Comparison of ENCODE assay signal across 9 cellular contexts in the genomic region with DNA sequence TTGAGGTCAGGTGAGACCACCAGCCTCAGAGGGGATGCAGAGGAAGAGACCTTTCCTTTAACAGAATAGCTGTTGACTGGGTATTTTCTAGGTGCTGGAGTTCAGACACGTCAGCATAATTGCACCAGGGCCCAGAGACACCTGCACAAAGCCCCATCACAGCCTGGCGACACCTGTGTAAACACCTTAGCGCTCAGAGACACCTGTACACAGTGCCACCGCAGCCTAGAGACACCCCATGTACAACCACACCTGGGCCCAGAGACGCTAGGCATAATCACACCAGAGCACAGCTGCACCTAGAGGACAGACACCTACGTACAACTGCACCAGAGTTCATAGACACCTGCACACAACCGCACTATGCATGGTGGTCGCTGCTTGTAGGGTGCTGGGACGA. TPM values are rescaled to one million over a fixed set of nuclear protein-coding genes. Genes with fewer than 3 reads are reported as not detected.
DNase-seq lines count a peak whose midpoint lies in the region; ATAC-seq and TF ChIP-seq lines count a peak whose summit lies in the region.
"Had no signal": no experiment of that assay in that cellular context is flagged by ENCODE, and none has a peak within 500 bp of the region (broad histone marks: within the 10 kb centered on the region; RNA-seq: fewer than 3 reads in every experiment).

No MANE protein-coding gene starts in this region.

- no peak overlapping the region for H3K27ac Mint-ChIP-seq in activated naive CD4-positive, alpha-beta T cell treated with anti-CD3 and anti-CD28 coated beads for 36 hours
- no peak overlapping the region for H3K27ac Mint-ChIP-seq in stimulated activated memory B cell treated with anti-CD40 and anti-IgM and Interleukin-4, amounts not matched to agents 10 μg/mL and 1 μg/mL and 100 μg/mL, for 72 hours

- H3K27me3 Mint-ChIP-seq in activated naive CD4-positive, alpha-beta T cell treated with anti-CD3 and anti-CD28 coated beads for 36 hours (ENCODE audit: low read depth) = no peaks in the 10 kb centered on the region
- no peaks in the 10 kb centered on the region for H3K27me3 Mint-ChIP-seq in stimulated activated memory B cell treated with anti-CD40 and anti-IgM and Interleukin-4, amounts not matched to agents 10 μg/mL and 1 μg/mL and 100 μg/mL, for 72 hours

- no TSS peak for BruUV-seq in PC-3 (replicated peaks; lab: Mats Ljungman, UMichigan)

- H3K36me3 ChIP-seq in PC-3 (ENCODE audit: low read depth, low read length) = peaks cover 49% of the 10 kb centered on the region

- H3K79me2 ChIP-seq in PC-3 (ENCODE audit: low read length) = peaks cover 77% of the 10 kb centered on the region

- H3F3A ChIP-seq in PC-3 (ENCODE audit: low read length, unreplicated experiment) = no peaks in the 10 kb centered on the region

- no peak for ATAC-seq in PC-3
- ATAC-seq in stimulated activated memory B cell treated with anti-CD40 and anti-IgM and Interleukin-4, amounts not matched to agents 10 μg/mL and 1 μg/mL and 100 μg/mL, for 72 hours = no peak
- ATAC-seq in GM19452 (IDR thresholded peaks at IDR 0.05; ENCODE audit: unreplicated experiment) = no peak

- POLR2A ChIA-PET in PC-3 (lab: Charles Lee; ENCODE audit: unreplicated experiment) = no interaction called here

- H3K4me3 Mint-ChIP-seq in activated naive CD4-positive, alpha-beta T cell treated with anti-CD3 and anti-CD28 coated beads for 36 hours = peak overlapping the region; percentile 87
- peak overlapping the region; percentile 83 for H3K4me3 Mint-ChIP-seq in stimulated activated memory B cell treated with anti-CD40 and anti-IgM and Interleukin-4, amounts not matched to agents 10 μg/mL and 1 μg/mL and 100 μg/mL, for 72 hours

- peak overlapping the region; percentile 99 for H3K9ac ChIP-seq in PC-3 (ENCODE audit: low read length)

- intact Hi-C loops in activated naive CD4-positive, alpha-beta T cell treated with anti-CD3 and anti-CD28 coated beads for 36 hours (cut with micrococcal nuclease) = loop anchor here (2.0 to 5.0 kb wide), 3 partner anchors 201 to 441 kb away; a partner anchor contains a TSS
- intact Hi-C loops in PC-3 (cut with micrococcal nuclease) = no loop called here

- no peak for DNase-seq in activated naive CD4-positive, alpha-beta T cell treated with anti-CD3 and anti-CD28 coated beads for 36 hours
- no peak for DNase-seq in activated naive CD4-positive, alpha-beta T cell treated with anti-CD3 and anti-CD28 coated beads, Interleukin-2, amount 50 U/mL, for 16 hours
- no peak for DNase-seq in PC-3
- DNase-seq in epithelial cell of esophagus (ENCODE audit: low read depth) = no peak
- no peak for DNase-seq in stimulated activated CD4-positive, alpha-beta T cell treated with anti-CD3 and anti-CD28 coated beads, Interleukin-1b, Interleukin-23, amount 100 ng/mL, for 48 hours
- no peak for DNase-seq in NCI-H1694 (lab: John Stamatoyannopoulos, UW)

- H4K20me1 ChIP-seq in PC-3 (ENCODE audit: low read length) = peaks cover 13% of the 10 kb centered on the region; the same call in 1 of the 2 replicates

- no peak overlapping the region for H2AFZ ChIP-seq in PC-3 (ENCODE audit: low read length)

- no peaks in the 10 kb centered on the region for H3K9me3 ChIP-seq in PC-3 (ENCODE audit: low read length)
- H3K9me3 ChIP-seq: suprapubic skin had no signal

- no peaks in the 10 kb centered on the region for H3K9me2 ChIP-seq in PC-3 (replicated peaks; ENCODE audit: low read length)

- no peak for TF ChIP-seq CTCF in PC-3 (conservative IDR thresholded peaks at IDR 0.05; ENCODE audit: low read depth, low read length)
- TF ChIP-seq CTCF in epithelial cell of esophagus (IDR thresholded peaks at IDR 0.05; ENCODE audit: insufficient read depth, low read depth, low read length, missing control alignments) = no peak

- H3K27me3 ChIP-seq in PC-3 (ENCODE audit: low read length) = no peaks in the 10 kb centered on the region
- H3K27me3 ChIP-seq: suprapubic skin had no signal

- CTCF ChIA-PET in activated naive CD4-positive, alpha-beta T cell treated with anti-CD3 and anti-CD28 coated beads for 36 hours (lab: Charles Lee) = interaction anchor here (1.1 to 1.7 kb wide), 2 partner anchors 30 to 223 kb away, joined by 3 to 5 read pairs; no protein-coding TSS in a partner anchor
- CTCF ChIA-PET in PC-3 (lab: Charles Lee) = no interaction called here

- peaks cover 25% of the 10 kb centered on the region for H3K4me1 ChIP-seq in PC-3 (ENCODE audit: insufficient read depth, low read length)

- H3K4me2 ChIP-seq in PC-3 (ENCODE audit: low read length) = peak overlapping the region; percentile 91

- H3K27ac ChIP-seq in PC-3 (ENCODE audit: low read length) = peak overlapping the region; percentile 27; the same call in 1 of the 2 replicates
- H3K27ac ChIP-seq: suprapubic skin had no signal

- H3K36me3 Mint-ChIP-seq in activated naive CD4-positive, alpha-beta T cell treated with anti-CD3 and anti-CD28 coated beads for 36 hours (ENCODE audit: low read depth) = peaks cover 40% of the 10 kb centered on the region
- peaks cover 34% of the 10 kb centered on the region for H3K36me3 Mint-ChIP-seq in stimulated activated memory B cell treated with anti-CD40 and anti-IgM and Interleukin-4, amounts not matched to agents 10 μg/mL and 1 μg/mL and 100 μg/mL, for 72 hours

- no peaks in the 10 kb centered on the region for H3K9me3 Mint-ChIP-seq in activated naive CD4-positive, alpha-beta T cell treated with anti-CD3 and anti-CD28 coated beads for 36 hours
- no peaks in the 10 kb centered on the region for H3K9me3 Mint-ChIP-seq in stimulated activated memory B cell treated with anti-CD40 and anti-IgM and Interleukin-4, amounts not matched to agents 10 μg/mL and 1 μg/mL and 100 μg/mL, for 72 hours

- peak overlapping the region; percentile 82 for H3K4me3 ChIP-seq in PC-3 (ENCODE audit: low read length)
- peak overlapping the region; percentile 98 for H3K4me3 ChIP-seq in epithelial cell of esophagus (ENCODE audit: low read length)

- peaks cover 32% of the 10 kb centered on the region for H3K4me1 Mint-ChIP-seq in activated naive CD4-positive, alpha-beta T cell treated with anti-CD3 and anti-CD28 coated beads for 36 hours (ENCODE audit: low read depth)
- H3K4me1 Mint-ChIP-seq in stimulated activated memory B cell treated with anti-CD40 and anti-IgM and Interleukin-4, amounts not matched to agents 10 μg/mL and 1 μg/mL and 100 μg/mL, for 72 hours = peaks cover 14% of the 10 kb centered on the region

RNA-seq across cellular contexts. Expression of a gene that starts 1.0 kb away (rescaled TPM):
- 10 to 100 TPM; 24.0 to 29.9 TPM for total RNA-seq in activated naive CD4-positive, alpha-beta T cell treated with anti-CD3 and anti-CD28 coated beads for 36 hours
- total RNA-seq in PC-3 (2014; rRNA removed) = 56.4 and 69.0 TPM in 2 replicates

RNA-seq across cellular contexts. Expression of a gene that starts 1.1 kb away (rescaled TPM):
- 10 to 100 TPM; 42.4 to 45.4 TPM for total RNA-seq in activated naive CD4-positive, alpha-beta T cell treated with anti-CD3 and anti-CD28 coated beads for 36 hours
- 50.4 and 64.7 TPM in 2 replicates for total RNA-seq in PC-3 (2014; rRNA removed)

RNA-seq across cellular contexts. Expression of a gene that starts 42.9 kb away (rescaled TPM):
- 1 to 10 TPM; 3.6 TPM for total RNA-seq in activated naive CD4-positive, alpha-beta T cell treated with anti-CD3 and anti-CD28 coated beads for 36 hours
- 21.5 and 26.0 TPM in 2 replicates for total RNA-seq in PC-3 (2014; rRNA removed)
